Comparison of ENCODE assay signal across 23 cellular contexts in genomic region chr1:6165027-6165426, GRCh38. TPM values are rescaled to one million over a fixed set of nuclear protein-coding genes. Genes with fewer than 3 reads are reported as not detected.
DNase-seq lines count a peak whose midpoint lies in the region; ATAC-seq and TF ChIP-seq lines count a peak whose summit lies in the region.
"Had no signal": no experiment of that assay in that cellular context is flagged by ENCODE, and none has a peak within 500 bp of the region (broad histone marks: within the 10 kb centered on the region; RNA-seq: fewer than 3 reads in every experiment).

No MANE protein-coding gene starts in this region.

- no peaks in the 10 kb centered on the region for H3K79me2 ChIP-seq in osteoblast (ENCODE audit: insufficient read depth, low read length)

- H3K4me1 ChIP-seq in heart left ventricle (no peaks in the 10 kb centered on the region), osteoblast (ENCODE audit: insufficient read depth, low read length) (no peaks in the 10 kb centered on the region), suprapubic skin (no peaks in the 10 kb centered on the region)
- H3K4me1 ChIP-seq: Caco-2 had no signal

- BruUV-seq in Calu3 (replicated peaks; lab: Mats Ljungman, UMichigan) (no TSS peak), MCF 10A (replicated peaks; lab: Mats Ljungman, UMichigan) (no TSS peak)

- H3K4me3 Mint-ChIP-seq in Calu3 (ENCODE audit: low read depth, unreplicated experiment) (no peak overlapping the region), MCF 10A (ENCODE audit: unreplicated experiment) (no peak overlapping the region)
- H3K4me3 Mint-ChIP-seq: B cell; CD4-positive, CD25-positive, alpha-beta regulatory T cell; CD8-positive, alpha-beta T cell; H9 had no signal

- intact Hi-C loops in Right ventricle myocardium inferior (cut with DNase I) (no loop called here), heart left ventricle (cut with DNase I) (loop anchor here in 1 of 10 donors (5.0 kb wide), 1 partner anchor 43 kb away; no protein-coding TSS in a partner anchor), Calu3 (cut with micrococcal nuclease; ENCODE audit: unreplicated experiment) (no loop called here), MCF 10A (cut with micrococcal nuclease) (no loop called here)

- H3K9me3 Mint-ChIP-seq in Calu3 (ENCODE audit: low read depth, unreplicated experiment), result no peaks in the 10 kb centered on the region
- H3K9me3 Mint-ChIP-seq in MCF 10A (ENCODE audit: unreplicated experiment), result no peaks in the 10 kb centered on the region
- H3K9me3 Mint-ChIP-seq: CD4-positive, CD25-positive, alpha-beta regulatory T cell; CD8-positive, alpha-beta T cell; H9 had no signal

- no peak overlapping the region for H2AFZ ChIP-seq in osteoblast (ENCODE audit: low read length)
- H2AFZ ChIP-seq: GM23248 had no signal

- TF ChIP-seq EP300 in suprapubic skin (IDR thresholded peaks at IDR 0.05), result no peak

- H3K27ac ChIP-seq in heart left ventricle, result no peak overlapping the region
- H3K27ac ChIP-seq in cingulate gyrus (ENCODE audit: low read depth, low read length), result peak overlapping the region; percentile 72
- peak overlapping the region; percentile 57 for H3K27ac ChIP-seq in layer of hippocampus (ENCODE audit: low read depth, low read length)
- H3K27ac ChIP-seq in osteoblast (ENCODE audit: low read depth, low read length), result no peak overlapping the region
- H3K27ac ChIP-seq in suprapubic skin, result no peak overlapping the region
- H3K27ac ChIP-seq: 22Rv1, BLaER1, C4-2B, GM23248 had no signal

- H3K36me3 ChIP-seq in heart left ventricle (no peaks in the 10 kb centered on the region), osteoblast (ENCODE audit: insufficient read depth, low read length) (no peaks in the 10 kb centered on the region), suprapubic skin (no peaks in the 10 kb centered on the region)
- H3K36me3 ChIP-seq: BLaER1 had no signal

- TF ChIP-seq CTCF in heart left ventricle (IDR thresholded peaks at IDR 0.05) (no peak), osteoblast (IDR thresholded peaks at IDR 0.05; ENCODE audit: extremely low read depth, low read depth, low read length) (no peak), suprapubic skin (IDR thresholded peaks at IDR 0.05) (no peak), Calu3 (IDR thresholded peaks at IDR 0.05; ENCODE audit: unreplicated experiment) (no peak), MCF 10A (IDR thresholded peaks at IDR 0.05; ENCODE audit: unreplicated experiment) (no peak)

- no peak for TF ChIP-seq POLR2A in heart left ventricle (IDR thresholded peaks at IDR 0.05)
- no peak for TF ChIP-seq POLR2A in suprapubic skin (IDR thresholded peaks at IDR 0.05)

- H3K27me3 ChIP-seq in heart left ventricle (peaks cover 0 to 36% (median 0%) of the 10 kb centered on the region in 9 donors), layer of hippocampus (ENCODE audit: control insufficient read depth, insufficient read depth, low read length) (peaks cover 10% of the 10 kb centered on the region), osteoblast (ENCODE audit: insufficient read depth, low read length) (no peaks in the 10 kb centered on the region), suprapubic skin (peaks cover 60% of the 10 kb centered on the region)

- no peak overlapping the region for H3K4me2 ChIP-seq in osteoblast (ENCODE audit: insufficient read depth, low read length)
- H3K4me2 ChIP-seq: BLaER1 had no signal

- H3K9me3 ChIP-seq in heart left ventricle, result no peaks in the 10 kb centered on the region
- no peaks in the 10 kb centered on the region for H3K9me3 ChIP-seq in osteoblast (ENCODE audit: low read depth, low read length)
- no peaks in the 10 kb centered on the region for H3K9me3 ChIP-seq in suprapubic skin
- H3K9me3 ChIP-seq: BLaER1, Caco-2 had no signal

- CTCF ChIA-PET in Calu3 (lab: Charles Lee), result no interaction called here
- CTCF ChIA-PET in MCF 10A (lab: Yijun Ruan, JAX), result no interaction called here

- H3K4me1 Mint-ChIP-seq in Calu3 (ENCODE audit: low read depth, unreplicated experiment), result no peaks in the 10 kb centered on the region
- no peaks in the 10 kb centered on the region for H3K4me1 Mint-ChIP-seq in MCF 10A (ENCODE audit: insufficient read depth, unreplicated experiment)
- H3K4me1 Mint-ChIP-seq: B cell; CD4-positive, CD25-positive, alpha-beta regulatory T cell had no signal

- no peak for ATAC-seq in Right ventricle myocardium inferior
- ATAC-seq in heart left ventricle, result no peak
- ATAC-seq: CD8-positive, alpha-beta T cell; GM12878; HCT116 had no signal

- DNase-seq in Right ventricle myocardium inferior (ENCODE audit: missing footprints), result peak; percentile 11
- no peak for DNase-seq in heart left ventricle
- peak; percentile 75 for DNase-seq in osteoblast (ENCODE audit: insufficient read length, low spot score, missing footprints)
- no peak for DNase-seq in suprapubic skin (ENCODE audit: low spot score in 2 of 2)
- DNase-seq in Calu3, result no peak
- DNase-seq in MCF 10A (ENCODE audit: unreplicated experiment), result no peak
- DNase-seq: Caco-2; CD4-positive, CD25-positive, alpha-beta regulatory T cell; CD8-positive, alpha-beta T cell; DMS 273 treated with DMSO at 0.1 percent for 48 hours; DMS79; EL; GDM1; GM23248; H9 had no signal

- H3K27me3 Mint-ChIP-seq in Calu3 (ENCODE audit: unreplicated experiment) (peaks cover 93% of the 10 kb centered on the region), MCF 10A (ENCODE audit: insufficient read depth, unreplicated experiment) (peaks cover 39% of the 10 kb centered on the region)

- POLR2A ChIA-PET in MCF 10A (lab: Yijun Ruan, JAX), result no interaction called here

- H4K20me1 ChIP-seq in osteoblast (ENCODE audit: insufficient read depth, low read length), result no peaks in the 10 kb centered on the region

- H3K36me3 Mint-ChIP-seq in Calu3 (ENCODE audit: insufficient read depth, unreplicated experiment) (no peaks in the 10 kb centered on the region), MCF 10A (ENCODE audit: insufficient read depth, unreplicated experiment) (no peaks in the 10 kb centered on the region)
- H3K36me3 Mint-ChIP-seq: CD4-positive, CD25-positive, alpha-beta regulatory T cell; CD8-positive, alpha-beta T cell had no signal

- 67 to 79% (median 76%) methylated on average over 4 to 7 of the region's 7 CpGs for WGBS in heart left ventricle, 4 donors
- WGBS in suprapubic skin, result 79% methylated on average over 6 of the region's 7 CpGs

- H3K4me3 ChIP-seq in heart left ventricle (no peak overlapping the region), osteoblast (ENCODE audit: insufficient read depth, low read length) (no peak overlapping the region), suprapubic skin (no peak overlapping the region)
- H3K4me3 ChIP-seq: BLaER1, GM12878, GM23248 had no signal

- H3K27ac Mint-ChIP-seq in Calu3 (ENCODE audit: unreplicated experiment) (no peak overlapping the region), MCF 10A (ENCODE audit: low read depth, unreplicated experiment) (no peak overlapping the region)
- H3K27ac Mint-ChIP-seq: B cell; CD4-positive, CD25-positive, alpha-beta regulatory T cell; CD8-positive, alpha-beta T cell; H9 had no signal

RNA-seq across cellular contexts. Expression of gene CHD5, which starts 15.1 kb away (rescaled TPM):
- 0.05 TPM for total RNA-seq in Right ventricle myocardium inferior
- total RNA-seq in heart left ventricle, result 1 to 10 TPM in 1 of 9 donors, under 1 TPM in 6, not detected in 2; 0.07 to 1.3 (median 0.32) TPM
- under 1 TPM; 0.07 to 0.08 TPM for polyA plus RNA-seq in heart left ventricle
- under 0.01 TPM in 1 of 2 replicates, not detected in the other for total RNA-seq in osteoblast
- under 1 TPM in 3 of 4 donors, not detected in 1; 0.04 to 0.36 (median 0.13) TPM for total RNA-seq in suprapubic skin
- total RNA-seq in Calu3 (2022), result 0.27 and 0.28 TPM in 2 replicates
- total RNA-seq in MCF 10A (2022), result 0.07 and 0.17 TPM in 2 replicates
- total RNA-seq: CD4-positive, CD25-positive, alpha-beta regulatory T cell had no signal
- polyA plus RNA-seq: CD4-positive, CD25-positive, alpha-beta regulatory T cell had no signal

RNA-seq across cellular contexts. Expression of gene RPL22, which starts 34.4 kb away (rescaled TPM):
- total RNA-seq in Right ventricle myocardium inferior (264 TPM), heart left ventricle (100 to 1,000 TPM in 7 of 9 donors, 10 to 100 TPM in 2; 63.6 to 343 (median 241) TPM), osteoblast (93.0 and 99.3 TPM in 2 replicates), suprapubic skin (100 to 1,000 TPM; 152 to 206 (median 171) TPM), Calu3 (2022) (256 and 259 TPM in 2 replicates), MCF 10A (2022) (477 and 513 TPM in 2 replicates)
- 100 to 1,000 TPM; 198 to 353 TPM for polyA plus RNA-seq in heart left ventricle

RNA-seq across cellular contexts. Expression of gene RNF207, which starts 40.9 kb away (rescaled TPM):
- total RNA-seq in Right ventricle myocardium inferior, result 54.6 TPM
- 100 to 1,000 TPM in 1 of 9 donors, 10 to 100 TPM in 8; 27.0 to 126 (median 58.2) TPM for total RNA-seq in heart left ventricle
- polyA plus RNA-seq in heart left ventricle, result 10 to 100 TPM; 10.6 to 88.6 TPM
- total RNA-seq in osteoblast, result 10.6 and 42.7 TPM in 2 replicates
- total RNA-seq in suprapubic skin, result 1 to 10 TPM; 4.6 to 9.8 (median 9.5) TPM
- total RNA-seq in Calu3 (2022), result 146 and 160 TPM in 2 replicates
- total RNA-seq in MCF 10A (2022), result 6.2 and 12.4 TPM in 2 replicates

Comparison
In these comparisons a context has a peak if more than half of its experiments do, and no peak if none do; other contexts are left out.
1. DNase-seq: peak in Right ventricle myocardium inferior (single experiment) and osteoblast (single experiment); none in heart left ventricle (0 of 5), suprapubic skin (0 of 2), Calu3 (single experiment) and MCF 10A (single experiment).
2. H3K27ac ChIP-seq: peak in cingulate gyrus (single experiment) and layer of hippocampus (single experiment); none in heart left ventricle (0 of 12), osteoblast (single experiment) and suprapubic skin (single experiment).